Comparison of ENCODE assay signal across 16 cellular contexts in the genomic region with DNA sequence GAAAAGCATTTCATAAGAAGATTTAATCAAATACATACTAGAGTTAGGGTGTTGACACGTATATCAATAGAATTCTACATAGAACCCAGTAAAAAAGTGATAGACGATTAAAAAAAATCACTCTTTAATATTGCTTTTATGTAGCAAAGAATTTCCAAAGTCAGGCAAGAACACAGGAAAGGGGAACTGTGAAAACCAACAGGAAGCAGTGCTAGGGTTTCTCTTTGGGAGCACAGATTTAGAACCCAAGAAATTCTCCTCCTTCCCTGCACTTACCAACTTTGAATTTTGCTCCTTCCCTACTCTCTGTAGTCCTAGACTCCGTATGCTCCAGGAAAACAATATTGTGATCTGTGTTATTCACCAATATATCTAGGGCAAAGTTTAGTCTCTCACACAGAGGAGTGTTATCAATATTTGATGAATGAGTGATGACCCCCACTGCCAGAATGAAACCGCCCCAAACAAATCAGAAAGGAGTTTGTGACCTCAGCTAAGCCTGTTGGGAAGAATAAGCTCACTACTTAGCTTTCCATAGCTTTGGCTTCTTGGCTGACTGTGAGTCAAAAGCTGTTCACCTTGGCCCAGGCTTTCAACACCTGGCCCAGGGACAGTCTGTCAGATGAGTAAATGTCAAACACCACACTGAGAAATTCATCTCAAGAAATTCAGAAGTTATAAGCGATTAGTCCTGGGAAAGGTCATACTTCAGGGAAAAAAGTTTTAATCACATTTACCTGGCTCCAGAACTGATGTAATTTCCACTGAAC. TPM values are rescaled to one million over a fixed set of nuclear protein-coding genes. Genes with fewer than 3 reads are reported as not detected.
A peak's percentile ranks its signal among the peaks of the same experiment; 100 is the strongest.
DNase-seq lines count a peak whose midpoint lies in the region; TF ChIP-seq lines count a peak whose summit lies in the region.
"Had no signal": no experiment of that assay in that cellular context is flagged by ENCODE, and none has a peak within 500 bp of the region (broad histone marks: within the 10 kb centered on the region; RNA-seq: fewer than 3 reads in every experiment).

No MANE protein-coding gene starts in this region.

- H3K36me3 Mint-ChIP-seq in activated T-helper 2 cell treated with anti-CD3 and anti-CD28 coated beads, Interferon-gamma antibody, Interleukin-2, Interleukin-4, amounts not matched to agents 10 μg/mL and 5 μg/mL and 100 μg/mL, durations not matched to agents 14 hours and 24 hours and 36 hours (ENCODE audit: low read depth), result peaks cover 88% of the 10 kb centered on the region

- no peak overlapping the region for H2AFZ ChIP-seq in mesenchymal stem cell (ENCODE audit: low read depth, low read length)

- TF ChIP-seq POLR2A in transverse colon (IDR thresholded peaks at IDR 0.05), result no peak

- H2AK5ac ChIP-seq in mesenchymal stem cell (ENCODE audit: low read length, severe bottlenecking), result no peak overlapping the region

- intact Hi-C loops in activated T-helper 2 cell treated with anti-CD3 and anti-CD28 coated beads, Interferon-gamma antibody, Interleukin-2, Interleukin-4, amounts not matched to agents 10 μg/mL and 5 μg/mL and 100 μg/mL, durations not matched to agents 14 hours and 24 hours and 36 hours (cut with micrococcal nuclease), result no loop called here
- intact Hi-C loops in transverse colon (cut with DNase I; ENCODE audit: low total_unique reads), result no loop called here

- no peak overlapping the region for H2BK120ac ChIP-seq in mesenchymal stem cell (ENCODE audit: low read depth, low read length)

- H3K9me3 ChIP-seq in DOHH2 (ENCODE audit: control insufficient read depth, insufficient read depth, low read length) (no peaks in the 10 kb centered on the region), transverse colon (no peaks in the 10 kb centered on the region), mesenchymal stem cell (ENCODE audit: control insufficient read depth, low read length) (no peaks in the 10 kb centered on the region)
- H3K9me3 ChIP-seq: BE2C had no signal

- H3K4me3 Mint-ChIP-seq in activated T-helper 2 cell treated with anti-CD3 and anti-CD28 coated beads, Interferon-gamma antibody, Interleukin-2, Interleukin-4, amounts not matched to agents 10 μg/mL and 5 μg/mL and 100 μg/mL, durations not matched to agents 14 hours and 24 hours and 36 hours (ENCODE audit: low read depth), result no peak overlapping the region
- H3K4me3 Mint-ChIP-seq: type B pancreatic cell had no signal

- no peak overlapping the region for H2BK5ac ChIP-seq in mesenchymal stem cell (ENCODE audit: low read depth, low read length, poor library complexity, severe bottlenecking)

- TF ChIP-seq CTCF in DOHH2 (IDR thresholded peaks at IDR 0.05; ENCODE audit: low read depth, low read length, poor library complexity, severe bottlenecking) (no peak), transverse colon (IDR thresholded peaks at IDR 0.05) (no peak), GM20000 (IDR thresholded peaks at IDR 0.05; ENCODE audit: extremely low read depth, missing control alignments) (no peak)

- no peaks in the 10 kb centered on the region for H3K9me3 Mint-ChIP-seq in activated T-helper 2 cell treated with anti-CD3 and anti-CD28 coated beads, Interferon-gamma antibody, Interleukin-2, Interleukin-4, amounts not matched to agents 10 μg/mL and 5 μg/mL and 100 μg/mL, durations not matched to agents 14 hours and 24 hours and 36 hours
- H3K9me3 Mint-ChIP-seq: type B pancreatic cell had no signal

- DNase-seq in CD1c-positive myeloid dendritic cell (ENCODE audit: extremely low spot score) (peak; percentile 45), medulla oblongata (ENCODE audit: extremely low spot score) (peak; percentile 17), transverse colon (no peak), GM20000 (ENCODE audit: low spot score) (no peak), mesenchymal stem cell (no peak), NCI-H69 (lab: John Stamatoyannopoulos, UW) (no peak)
- DNase-seq in activated T-helper 2 cell treated with anti-CD3 and anti-CD28 coated beads, Interferon-gamma antibody, Interleukin-2, Interleukin-4, amounts not matched to agents 10 μg/mL and 5 μg/mL and 100 μg/mL, durations not matched to agents 14 hours and 24 hours and 36 hours (ENCODE audit: low spot score), result no peak
- DNase-seq: BE2C; effector CD4-positive, alpha-beta T cell; IMR-90; left cardiac atrium; NCI-H1105 had no signal

- H3K4me2 ChIP-seq in DOHH2 (ENCODE audit: low read length) (peak overlapping the region; percentile 25), mesenchymal stem cell (ENCODE audit: low read length, poor library complexity, severe bottlenecking) (no peak overlapping the region)

- no peaks in the 10 kb centered on the region for H3K27me3 ChIP-seq in DOHH2 (ENCODE audit: control insufficient read depth, low read length)
- H3K27me3 ChIP-seq in transverse colon, result no peaks in the 10 kb centered on the region
- no peaks in the 10 kb centered on the region for H3K27me3 ChIP-seq in mesenchymal stem cell (ENCODE audit: control insufficient read depth in 1 of 2, insufficient read depth in 1 of 2, low read length in 2 of 2)
- H3K27me3 ChIP-seq: BE2C, cardiac muscle cell had no signal

- H4K8ac ChIP-seq in mesenchymal stem cell (ENCODE audit: low read length), result no peak overlapping the region

- no peak overlapping the region for H2BK15ac ChIP-seq in mesenchymal stem cell (ENCODE audit: low read depth, poor library complexity, severe bottlenecking)

- H3K4me3 ChIP-seq in DOHH2 (ENCODE audit: low read length), result no peak overlapping the region
- H3K4me3 ChIP-seq in transverse colon, result no peak overlapping the region
- no peak overlapping the region for H3K4me3 ChIP-seq in mesenchymal stem cell (ENCODE audit: insufficient read depth in 1 of 2, low read depth in 1 of 2, low read length in 2 of 2)
- H3K4me3 ChIP-seq: cardiac muscle cell, skin epidermis had no signal

- no peak overlapping the region for H4K91ac ChIP-seq in mesenchymal stem cell (ENCODE audit: low read length)

- no peak overlapping the region for H2BK12ac ChIP-seq in mesenchymal stem cell (ENCODE audit: low read length in 2 of 2)

- no peaks in the 10 kb centered on the region for H3K27me3 Mint-ChIP-seq in activated T-helper 2 cell treated with anti-CD3 and anti-CD28 coated beads, Interferon-gamma antibody, Interleukin-2, Interleukin-4, amounts not matched to agents 10 μg/mL and 5 μg/mL and 100 μg/mL, durations not matched to agents 14 hours and 24 hours and 36 hours (ENCODE audit: low read depth)
- H3K27me3 Mint-ChIP-seq: type B pancreatic cell had no signal

- WGBS in transverse colon (ENCODE audit: low coverage in 1 of 2), 2 donors, result 72 to 75% methylated on average over 3 to 5 of the region's 5 CpGs
- WGBS in mesenchymal stem cell, result 97% methylated on average over 2 of the region's 5 CpGs

- peaks cover 63% of the 10 kb centered on the region for H3K4me1 Mint-ChIP-seq in activated T-helper 2 cell treated with anti-CD3 and anti-CD28 coated beads, Interferon-gamma antibody, Interleukin-2, Interleukin-4, amounts not matched to agents 10 μg/mL and 5 μg/mL and 100 μg/mL, durations not matched to agents 14 hours and 24 hours and 36 hours (ENCODE audit: low read depth)

- no peaks in the 10 kb centered on the region for H3K9me2 ChIP-seq in DOHH2 (replicated peaks; ENCODE audit: control insufficient read depth, low read length)

- peaks cover 6% of the 10 kb centered on the region for H3F3A ChIP-seq in DOHH2 (ENCODE audit: control insufficient read depth, insufficient read depth)

- H3K27ac ChIP-seq in DOHH2 (ENCODE audit: low read depth, low read length), result no peak overlapping the region
- H3K27ac ChIP-seq in transverse colon, result no peak overlapping the region
- H3K27ac ChIP-seq in mesenchymal stem cell (ENCODE audit: low read length, poor library complexity, severe bottlenecking), result no peak overlapping the region
- H3K27ac ChIP-seq: cardiac muscle cell had no signal

- H3K4ac ChIP-seq in mesenchymal stem cell (ENCODE audit: low read depth in 1 of 2, low read length in 2 of 2), result no peak overlapping the region

- H3K36me3 ChIP-seq in DOHH2 (ENCODE audit: control insufficient read depth, low read length), result peaks cover 94% of the 10 kb centered on the region
- peaks cover 0 to 16% (median 5%) of the 10 kb centered on the region in 4 donors for H3K36me3 ChIP-seq in transverse colon
- H3K36me3 ChIP-seq in mesenchymal stem cell (ENCODE audit: control insufficient read depth in 1 of 2, insufficient read depth in 2 of 2, low read depth in 1 of 2, low read length in 2 of 2), result peaks cover 22 to 64% of the 10 kb centered on the region in 2 experiments

- peaks cover 17% of the 10 kb centered on the region for H4K20me1 ChIP-seq in DOHH2 (ENCODE audit: control insufficient read depth, insufficient read depth, low read depth, low read length)

- peak overlapping the region; percentile 26 for H3K27ac Mint-ChIP-seq in activated T-helper 2 cell treated with anti-CD3 and anti-CD28 coated beads, Interferon-gamma antibody, Interleukin-2, Interleukin-4, amounts not matched to agents 10 μg/mL and 5 μg/mL and 100 μg/mL, durations not matched to agents 14 hours and 24 hours and 36 hours
- H3K27ac Mint-ChIP-seq: type B pancreatic cell had no signal

- TF ChIP-seq EP300 in transverse colon (IDR thresholded peaks at IDR 0.05; ENCODE audit: low read depth), result no peak

- peaks cover 100% of the 10 kb centered on the region for H3K79me2 ChIP-seq in DOHH2 (ENCODE audit: control insufficient read depth, low read length)

- H3K14ac ChIP-seq in mesenchymal stem cell (ENCODE audit: low read length in 2 of 2), result no peak overlapping the region

- peaks cover 43% of the 10 kb centered on the region for H3K4me1 ChIP-seq in DOHH2 (ENCODE audit: control insufficient read depth, low read length)
- H3K4me1 ChIP-seq in transverse colon, result peaks cover 0 to 9% (median 2%) of the 10 kb centered on the region in 4 donors
- H3K4me1 ChIP-seq in mesenchymal stem cell (ENCODE audit: control insufficient read depth, insufficient read depth, low read depth, low read length), result peaks cover 5% of the 10 kb centered on the region
- H3K4me1 ChIP-seq: BE2C had no signal

- no peak overlapping the region for H3K18ac ChIP-seq in mesenchymal stem cell (ENCODE audit: low read depth in 1 of 2, low read length in 2 of 2)

- in situ Hi-C loops in transverse colon (cut with MboI; ENCODE audit: low pct_ligation_motif_present in 1 of 4, low pct_unique_long_range_greater_than_20kb in 1 of 4, low sequenced_read_pairs in 3 of 4), result no loop called here

- no peak overlapping the region for H3K23ac ChIP-seq in mesenchymal stem cell (ENCODE audit: low read length in 2 of 2)

- no peak overlapping the region for H3K9ac ChIP-seq in mesenchymal stem cell (ENCODE audit: low read length)

- peaks cover 7% of the 10 kb centered on the region for H3K79me1 ChIP-seq in mesenchymal stem cell (replicated peaks; ENCODE audit: low read length, poor library complexity, severe bottlenecking)

RNA-seq across cellular contexts. Expression of a gene that starts 8.6 kb away (rescaled TPM):
- 94.5 and 101 TPM in 2 replicates for total RNA-seq in activated T-helper 2 cell treated with anti-CD3 and anti-CD28 coated beads, Interferon-gamma antibody, Interleukin-2, Interleukin-4, amounts not matched to agents 10 μg/mL and 5 μg/mL and 100 μg/mL, durations not matched to agents 14 hours and 24 hours and 36 hours
- 10 to 100 TPM in 3 of 4 donors, 1 to 10 TPM in 1; 2.8 to 23.9 (median 19.2) TPM for total RNA-seq in transverse colon
- polyA plus RNA-seq in mesenchymal stem cell (2013, experiment 1 of 2), result 10.5 TPM
- 9.6 TPM for polyA plus RNA-seq in mesenchymal stem cell (2013, experiment 2 of 2)

RNA-seq across cellular contexts. Expression of a gene that starts 42.6 kb away (rescaled TPM):
- total RNA-seq in activated T-helper 2 cell treated with anti-CD3 and anti-CD28 coated beads, Interferon-gamma antibody, Interleukin-2, Interleukin-4, amounts not matched to agents 10 μg/mL and 5 μg/mL and 100 μg/mL, durations not matched to agents 14 hours and 24 hours and 36 hours, result 21.6 and 25.6 TPM in 2 replicates
- 10 to 100 TPM; 17.1 to 62.5 (median 19.6) TPM for total RNA-seq in transverse colon
- polyA plus RNA-seq in mesenchymal stem cell (2013, experiment 1 of 2), result 7.4 TPM
- 7.1 TPM for polyA plus RNA-seq in mesenchymal stem cell (2013, experiment 2 of 2)
- polyA plus RNA-seq: cardiac muscle cell had no signal

RNA-seq across cellular contexts. Expression of a gene that starts 51.1 kb away (rescaled TPM):
- total RNA-seq in activated T-helper 2 cell treated with anti-CD3 and anti-CD28 coated beads, Interferon-gamma antibody, Interleukin-2, Interleukin-4, amounts not matched to agents 10 μg/mL and 5 μg/mL and 100 μg/mL, durations not matched to agents 14 hours and 24 hours and 36 hours, result 49.7 and 50.2 TPM in 2 replicates
- total RNA-seq in transverse colon, result 100 to 1,000 TPM in 3 of 4 donors, 10 to 100 TPM in 1; 77.0 to 154 (median 127) TPM
- 117 TPM for polyA plus RNA-seq in mesenchymal stem cell (2013, experiment 1 of 2)
- polyA plus RNA-seq in mesenchymal stem cell (2013, experiment 2 of 2), result 111 TPM

Comparison
In these comparisons a context has a peak if more than half of its experiments do, and no peak if none do; other contexts are left out.
1. DNase-seq: peak in CD1c-positive myeloid dendritic cell (single experiment) and medulla oblongata (single experiment); none in activated T-helper 2 cell treated with anti-CD3 and anti-CD28 coated beads, Interferon-gamma antibody, Interleukin-2, Interleukin-4, amounts not matched to agents 10 μg/mL and 5 μg/mL and 100 μg/mL, durations not matched to agents 14 hours and 24 hours and 36 hours (single experiment), transverse colon (single experiment), GM20000 (single experiment), mesenchymal stem cell (single experiment) and NCI-H69 (single experiment).